In genomic region chr1:234612352-234613127, GRCh38 we compare ENCODE assay signal across 8 cellular contexts. TPM values are rescaled to one million over a fixed set of nuclear protein-coding genes. Genes with fewer than 3 reads are reported as not detected.
DNase-seq lines count a peak whose midpoint lies in the region; ATAC-seq and TF ChIP-seq lines count a peak whose summit lies in the region.

No MANE protein-coding gene starts in this region.

- intact Hi-C loops in CD14-positive monocyte (cut with micrococcal nuclease) = loop anchor here (2.0 to 5.0 kb wide), 9 partner anchors 45 to 465 kb away; no protein-coding TSS in a partner anchor

- peak; percentile 27 for ATAC-seq in GM19328 (IDR thresholded peaks at IDR 0.05; ENCODE audit: unreplicated experiment)
- peak; percentile 12 for ATAC-seq in activated CD8-positive, alpha-beta T cell treated with anti-CD3 and anti-CD28 coated beads, Interleukin-2, amount 10 ng/mL, durations not matched to agents 7 days and 5 days
- peak; percentile 14 for ATAC-seq in effector memory CD8-positive, alpha-beta T cell (replicated peaks)

- CTCF ChIA-PET in activated CD8-positive, alpha-beta T cell treated with anti-CD3 and anti-CD28 coated beads, Interleukin-2, amount 10 ng/mL, durations not matched to agents 7 days and 5 days (lab: Charles Lee) = interaction anchor here (0.6 to 5.8 kb wide), 27 partner anchors 8 to 471 kb away, joined by 3 to 75 read pairs (median 6); no protein-coding TSS in a partner anchor

- H3K36me3 Mint-ChIP-seq in CD14-positive monocyte (peaks cover 8 to 9% of the 10 kb centered on the region in 2 donors), mesothelial cell of epicardium (peaks cover 8% of the 10 kb centered on the region)
- peaks cover 11% of the 10 kb centered on the region for H3K36me3 Mint-ChIP-seq in activated CD8-positive, alpha-beta T cell treated with anti-CD3 and anti-CD28 coated beads, Interleukin-2, amount 10 ng/mL, durations not matched to agents 7 days and 5 days (ENCODE audit: low read depth)
- H3K36me3 Mint-ChIP-seq in effector memory CD8-positive, alpha-beta T cell (ENCODE audit: insufficient read depth) = peaks cover 51% of the 10 kb centered on the region

- peaks cover 0 to 7% (median 0%) of the 10 kb centered on the region in 7 donors for H3K9me3 Mint-ChIP-seq in CD14-positive monocyte
- no peaks in the 10 kb centered on the region for H3K9me3 Mint-ChIP-seq in activated CD8-positive, alpha-beta T cell treated with anti-CD3 and anti-CD28 coated beads, Interleukin-2, amount 10 ng/mL, durations not matched to agents 7 days and 5 days (ENCODE audit: insufficient read depth)
- no peaks in the 10 kb centered on the region for H3K9me3 Mint-ChIP-seq in effector memory CD8-positive, alpha-beta T cell
- no peaks in the 10 kb centered on the region for H3K9me3 Mint-ChIP-seq in mesothelial cell of epicardium

- TF ChIP-seq CTCF in CD14-positive monocyte (IDR thresholded peaks at IDR 0.05) = no peak
- no peak for TF ChIP-seq CTCF in mesothelial cell of epicardium (IDR thresholded peaks at IDR 0.05; ENCODE audit: unreplicated experiment)

- H3K4me1 Mint-ChIP-seq in CD14-positive monocyte (peaks cover 45% of the 10 kb centered on the region), mesothelial cell of epicardium (peaks cover 68% of the 10 kb centered on the region)
- peaks cover 38% of the 10 kb centered on the region for H3K4me1 Mint-ChIP-seq in activated CD8-positive, alpha-beta T cell treated with anti-CD3 and anti-CD28 coated beads, Interleukin-2, amount 10 ng/mL, durations not matched to agents 7 days and 5 days (ENCODE audit: low read depth)
- H3K4me1 Mint-ChIP-seq in effector memory CD8-positive, alpha-beta T cell (ENCODE audit: low read depth in 2 of 2) = peaks cover 31 to 38% of the 10 kb centered on the region in 2 donors

- POLR2A ChIA-PET in activated CD8-positive, alpha-beta T cell treated with anti-CD3 and anti-CD28 coated beads, Interleukin-2, amount 10 ng/mL, durations not matched to agents 7 days and 5 days (lab: Charles Lee) = interaction anchor here (0.6 to 6.1 kb wide), 33 partner anchors 9 to 548 kb away, joined by 3 to 153 read pairs (median 7); partner anchors contain the start of gene TARBP1

- peak overlapping the region; percentile 84 to 91 for H3K4me3 Mint-ChIP-seq in CD14-positive monocyte
- peak overlapping the region; percentile 82 for H3K4me3 Mint-ChIP-seq in activated CD8-positive, alpha-beta T cell treated with anti-CD3 and anti-CD28 coated beads, Interleukin-2, amount 10 ng/mL, durations not matched to agents 7 days and 5 days
- peak overlapping the region; percentile 88 to 91 for H3K4me3 Mint-ChIP-seq in effector memory CD8-positive, alpha-beta T cell
- H3K4me3 Mint-ChIP-seq in mesothelial cell of epicardium = peak overlapping the region; percentile 51

- DNase-seq in CD14-positive monocyte (ENCODE audit: low spot score) (peak; percentile 97), HPDE6-E6E7 (ENCODE audit: extremely low spot score) (peak; percentile 93), NCI-H82 treated with DMSO at 0.1 percent for 48 hours (lab: John Stamatoyannopoulos, UW; ENCODE audit: unreplicated experiment) (peak; percentile 86), mesothelial cell of epicardium (ENCODE audit: low spot score in 2 of 2, unreplicated experiment in 2 of 2) (peak; percentile 81 to 86)
- DNase-seq in activated CD8-positive, alpha-beta T cell treated with anti-CD3 and anti-CD28 coated beads, Interleukin-2, amount 10 ng/mL, durations not matched to agents 7 days and 5 days = peak; percentile 69
- DNase-seq in effector memory CD8-positive, alpha-beta T cell = peak; percentile 39 to 61 (median 56)
- peak; percentile 32 for DNase-seq in stimulated activated CD8-positive, alpha-beta memory T cell treated with anti-CD3 and anti-CD28 coated beads, Interleukin-4, amount 100 ng/mL, for 24 hours (ENCODE audit: low read depth)

- no peaks in the 10 kb centered on the region for H3K27me3 Mint-ChIP-seq in CD14-positive monocyte (ENCODE audit: low read depth in 3 of 3)
- H3K27me3 Mint-ChIP-seq in activated CD8-positive, alpha-beta T cell treated with anti-CD3 and anti-CD28 coated beads, Interleukin-2, amount 10 ng/mL, durations not matched to agents 7 days and 5 days (ENCODE audit: low read depth) = no peaks in the 10 kb centered on the region
- no peaks in the 10 kb centered on the region for H3K27me3 Mint-ChIP-seq in effector memory CD8-positive, alpha-beta T cell
- H3K27me3 Mint-ChIP-seq in mesothelial cell of epicardium (ENCODE audit: low read depth) = no peaks in the 10 kb centered on the region

- H3K27ac Mint-ChIP-seq in CD14-positive monocyte = peak overlapping the region; percentile 99 to 100 (median 100)
- peak overlapping the region; percentile 96 for H3K27ac Mint-ChIP-seq in activated CD8-positive, alpha-beta T cell treated with anti-CD3 and anti-CD28 coated beads, Interleukin-2, amount 10 ng/mL, durations not matched to agents 7 days and 5 days
- H3K27ac Mint-ChIP-seq in effector memory CD8-positive, alpha-beta T cell = peak overlapping the region; percentile 99 to 100
- H3K27ac Mint-ChIP-seq in mesothelial cell of epicardium = peak overlapping the region; percentile 100

RNA-seq across cellular contexts. Expression of gene IRF2BP2, which starts 2.6 kb away (rescaled TPM):
- 10 to 100 TPM; 22.4 to 22.6 TPM for polyA plus RNA-seq in CD14-positive monocyte
- 10 to 100 TPM; 71.5 to 72.0 TPM for total RNA-seq in activated CD8-positive, alpha-beta T cell treated with anti-CD3 and anti-CD28 coated beads, Interleukin-2, amount 10 ng/mL, durations not matched to agents 7 days and 5 days
- total RNA-seq in mesothelial cell of epicardium = 130 to 134 TPM (median 130 TPM) in 3 replicates

Comparison
In these comparisons a context has a peak if more than half of its experiments do, and no peak if none do; other contexts are left out.
1. Peak in every context shown above with its lines: DNase-seq and ATAC-seq.
2. DNase-seq: peak in every context shown above with its lines; median percentile 97 in CD14-positive monocyte; 93 in HPDE6-E6E7; 86 in NCI-H82 treated with DMSO at 0.1 percent for 48 hours; 84 in mesothelial cell of epicardium; 69 in activated CD8-positive, alpha-beta T cell treated with anti-CD3 and anti-CD28 coated beads, Interleukin-2, amount 10 ng/mL, durations not matched to agents 7 days and 5 days; 56 in effector memory CD8-positive, alpha-beta T cell; 32 in stimulated activated CD8-positive, alpha-beta memory T cell treated with anti-CD3 and anti-CD28 coated beads, Interleukin-4, amount 100 ng/mL, for 24 hours.